2 cellular contexts compared by ENCODE assay signal in the genomic region with DNA sequence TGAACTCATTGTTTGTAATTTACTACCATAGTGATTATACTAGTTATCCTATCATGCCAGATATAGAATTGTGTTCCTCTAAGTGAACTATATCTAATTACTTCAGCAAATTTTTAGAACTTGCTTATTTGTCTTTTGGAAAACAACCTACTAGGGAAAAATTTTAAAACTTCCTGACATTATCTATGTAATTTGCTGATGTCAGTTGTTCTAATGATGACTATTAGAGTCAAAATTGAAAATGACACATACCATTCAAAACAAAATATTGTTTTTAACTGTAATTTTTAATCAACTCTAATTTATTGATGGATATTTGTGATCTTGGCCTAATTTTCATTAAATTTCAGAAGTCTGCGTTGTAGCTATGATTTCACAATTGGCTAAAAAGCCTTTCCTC.
TF ChIP-seq lines count a peak whose summit lies in the region.

No MANE protein-coding gene starts in this region.

TF ChIP-seq in HepG2, 621 proteins besides CTCF, POLR2A, EP300 and RAD21:
- TF ChIP-seq MAFK (conservative IDR thresholded peaks at IDR 0.05 in 1 of 2, IDR thresholded peaks at IDR 0.05 in 1 of 2; ENCODE audit: low read length in 2 of 2) (peak; percentile 55 to 70), FOSL1 (CRISPR knock-in tag; IDR thresholded peaks at IDR 0.05; ENCODE audit: borderline replicate concordance) (no peak), NKX3-1 (CRISPR knock-in tag; IDR thresholded peaks at IDR 0.05) (no peak), MAFF (IDR thresholded peaks at IDR 0.05; ENCODE audit: low read depth, low read length) (peak; percentile 19; the same call in 1 of the 2 replicates), STAG1 (CRISPR knock-in tag; IDR thresholded peaks at IDR 0.05) (no peak), MTF2 (CRISPR knock-in tag; IDR thresholded peaks at IDR 0.05; ENCODE audit: borderline replicate concordance) (no peak)

TF ChIP-seq in IMR-90, 13 proteins besides CTCF, POLR2A, EP300 and RAD21:
- TF ChIP-seq CHD1 (IDR thresholded peaks at IDR 0.05; ENCODE audit: low read depth, low read length) (no peak), MAFK (IDR thresholded peaks at IDR 0.05; ENCODE audit: low read depth, low read length) (peak; percentile 53)
